ENCODE assay signal across 8 cellular contexts in genomic region chr16:85615014-85615851, GRCh38. TPM values are rescaled to one million over a fixed set of nuclear protein-coding genes. Genes with fewer than 3 reads are reported as not detected.
DNase-seq lines count a peak whose midpoint lies in the region; ATAC-seq and TF ChIP-seq lines count a peak whose summit lies in the region.

No MANE protein-coding gene starts in this region.

- peaks cover 50% of the 10 kb centered on the region for H3K4me1 Mint-ChIP-seq in activated CD8-positive, alpha-beta T cell treated with anti-CD3 and anti-CD28 coated beads, Interleukin-2, amount 10 ng/mL, durations not matched to agents 7 days and 5 days (ENCODE audit: low read depth)
- H3K4me1 Mint-ChIP-seq in progenitor cell of endocrine pancreas (ENCODE audit: low read depth) = peaks cover 43% of the 10 kb centered on the region

- CTCF ChIA-PET in AG04449 (lab: Yijun Ruan, JAX) = interaction anchor here (0.8 to 5.5 kb wide), 62 partner anchors 8 to 503 kb away, joined by 3 to 119 read pairs (median 6); partner anchors contain the start of gene CIBAR2
- CTCF ChIA-PET in activated CD8-positive, alpha-beta T cell treated with anti-CD3 and anti-CD28 coated beads, Interleukin-2, amount 10 ng/mL, durations not matched to agents 7 days and 5 days (lab: Charles Lee) = interaction anchor here (0.8 to 4.8 kb wide), 50 partner anchors 8 to 510 kb away, joined by 3 to 79 read pairs (median 5); partner anchors contain the start of gene GINS2

- no peak; the same call in 1 of the 2 replicates for TF ChIP-seq RAD21 in Ishikawa (IDR thresholded peaks at IDR 0.05; ENCODE audit: low read depth)

- DNase-seq in AG04449 (ENCODE audit: low read depth, low spot score) = no peak
- peak; percentile 70 for DNase-seq in activated CD8-positive, alpha-beta T cell treated with anti-CD3 and anti-CD28 coated beads, Interleukin-2, amount 10 ng/mL, durations not matched to agents 7 days and 5 days
- DNase-seq in progenitor cell of endocrine pancreas (ENCODE audit: low spot score, unreplicated experiment) = peak; percentile 59
- DNase-seq in pons (ENCODE audit: low spot score) = no peak

- H3K36me3 Mint-ChIP-seq in activated CD8-positive, alpha-beta T cell treated with anti-CD3 and anti-CD28 coated beads, Interleukin-2, amount 10 ng/mL, durations not matched to agents 7 days and 5 days (ENCODE audit: low read depth) = peaks cover 14% of the 10 kb centered on the region
- H3K36me3 Mint-ChIP-seq in progenitor cell of endocrine pancreas (ENCODE audit: insufficient read depth) = peaks cover 2% of the 10 kb centered on the region

- POLR2A ChIA-PET in AG04449 (lab: Yijun Ruan, JAX) = interaction anchor here (0.7 kb wide), 1 partner anchor 9 kb away, joined by 3 read pairs; no protein-coding TSS in a partner anchor
- POLR2A ChIA-PET in activated CD8-positive, alpha-beta T cell treated with anti-CD3 and anti-CD28 coated beads, Interleukin-2, amount 10 ng/mL, durations not matched to agents 7 days and 5 days (lab: Charles Lee) = interaction anchor here (0.8 to 3.2 kb wide), 4 partner anchors 45 to 61 kb away, joined by 3 to 23 read pairs (median 3); no protein-coding TSS in a partner anchor

- TF ChIP-seq EP300 in Ishikawa (IDR thresholded peaks at IDR 0.05; ENCODE audit: borderline replicate concordance) = peak; percentile 43; the same call in 1 of the 2 replicates

- ATAC-seq in activated CD8-positive, alpha-beta T cell treated with anti-CD3 and anti-CD28 coated beads, Interleukin-2, amount 10 ng/mL, durations not matched to agents 7 days and 5 days = peak; percentile 22
- ATAC-seq in esophagus mucosa = peak; percentile 69
- no peak for ATAC-seq in HG03354 (IDR thresholded peaks at IDR 0.05; ENCODE audit: poor library complexity, severe bottlenecking, unreplicated experiment)
- ATAC-seq in GM21367 (IDR thresholded peaks at IDR 0.05; ENCODE audit: unreplicated experiment) = no peak

- TF ChIP-seq CTCF in AG04449 (IDR thresholded peaks at IDR 0.05; ENCODE audit: insufficient read depth, low read length, missing control alignments) = no peak
- no peak for TF ChIP-seq CTCF in progenitor cell of endocrine pancreas (IDR thresholded peaks at IDR 0.05; ENCODE audit: unreplicated experiment)

- no peaks in the 10 kb centered on the region for H3K27me3 Mint-ChIP-seq in activated CD8-positive, alpha-beta T cell treated with anti-CD3 and anti-CD28 coated beads, Interleukin-2, amount 10 ng/mL, durations not matched to agents 7 days and 5 days (ENCODE audit: low read depth)
- H3K27me3 Mint-ChIP-seq in progenitor cell of endocrine pancreas = no peaks in the 10 kb centered on the region

- H3K4me3 ChIP-seq in AG04449 (ENCODE audit: low read depth, low read length) = peak overlapping the region; percentile 1

- peak overlapping the region; percentile 75 for H3K27ac Mint-ChIP-seq in activated CD8-positive, alpha-beta T cell treated with anti-CD3 and anti-CD28 coated beads, Interleukin-2, amount 10 ng/mL, durations not matched to agents 7 days and 5 days
- peak overlapping the region; percentile 92 for H3K27ac Mint-ChIP-seq in progenitor cell of endocrine pancreas

- H3K4me3 Mint-ChIP-seq in activated CD8-positive, alpha-beta T cell treated with anti-CD3 and anti-CD28 coated beads, Interleukin-2, amount 10 ng/mL, durations not matched to agents 7 days and 5 days = peak overlapping the region; percentile 76
- H3K4me3 Mint-ChIP-seq in progenitor cell of endocrine pancreas (ENCODE audit: low read depth) = peak overlapping the region; percentile 66

- H3K9me3 Mint-ChIP-seq in activated CD8-positive, alpha-beta T cell treated with anti-CD3 and anti-CD28 coated beads, Interleukin-2, amount 10 ng/mL, durations not matched to agents 7 days and 5 days (ENCODE audit: insufficient read depth) = no peaks in the 10 kb centered on the region
- no peaks in the 10 kb centered on the region for H3K9me3 Mint-ChIP-seq in progenitor cell of endocrine pancreas (ENCODE audit: low read depth)

TF ChIP-seq in Ishikawa, 13 proteins besides CTCF, POLR2A, EP300 and RAD21:
- TF ChIP-seq NFIC (IDR thresholded peaks at IDR 0.05) (peak; percentile 32; the same call in 1 of the 2 replicates), FOXM1 (IDR thresholded peaks at IDR 0.05; ENCODE audit: borderline replicate concordance, low read depth) (no peak), TEAD4 (IDR thresholded peaks at IDR 0.05) (0 out of 2 replicates have a peak, but pooled peaks have one; percentile 48), CREB1 (IDR thresholded peaks at IDR 0.05; ENCODE audit: low read depth) (0 out of 2 replicates have a peak, but pooled peaks have one; percentile 15), TAF1 (IDR thresholded peaks at IDR 0.05; ENCODE audit: low read depth) (no peak), MAX (IDR thresholded peaks at IDR 0.05) (peak; percentile 72), YY1 (IDR thresholded peaks at IDR 0.05; ENCODE audit: low read depth) (no peak; the same call in 1 of the 2 replicates), TCF12 (IDR thresholded peaks at IDR 0.05; ENCODE audit: low read depth) (peak; percentile 75), REST (IDR thresholded peaks at IDR 0.05; ENCODE audit: low read depth) (no peak), CEBPB (IDR thresholded peaks at IDR 0.05) (peak; percentile 30; the same call in 1 of the 2 replicates), EGR1 (IDR thresholded peaks at IDR 0.05) (no peak)
TF ChIP-seq in Ishikawa: peak in this region for 6.

RNA-seq across cellular contexts. Expression of gene GSE1, which starts 2.1 kb away (rescaled TPM):
- 10 to 100 TPM; 48.9 to 51.4 TPM for total RNA-seq in activated CD8-positive, alpha-beta T cell treated with anti-CD3 and anti-CD28 coated beads, Interleukin-2, amount 10 ng/mL, durations not matched to agents 7 days and 5 days
- total RNA-seq in esophagus mucosa = 23.9 TPM
- 136 and 143 TPM in 2 replicates for total RNA-seq in progenitor cell of endocrine pancreas

Comparison
In these comparisons a context has a peak if more than half of its experiments do, and no peak if none do; other contexts are left out.
1. DNase-seq: peak in activated CD8-positive, alpha-beta T cell treated with anti-CD3 and anti-CD28 coated beads, Interleukin-2, amount 10 ng/mL, durations not matched to agents 7 days and 5 days (single experiment) and progenitor cell of endocrine pancreas (single experiment); none in AG04449 (single experiment) and pons (single experiment).
2. ATAC-seq: peak in activated CD8-positive, alpha-beta T cell treated with anti-CD3 and anti-CD28 coated beads, Interleukin-2, amount 10 ng/mL, durations not matched to agents 7 days and 5 days (single experiment) and esophagus mucosa (single experiment); none in HG03354 (single experiment) and GM21367 (single experiment).